16 cellular contexts compared by ENCODE assay signal in the genomic region with DNA sequence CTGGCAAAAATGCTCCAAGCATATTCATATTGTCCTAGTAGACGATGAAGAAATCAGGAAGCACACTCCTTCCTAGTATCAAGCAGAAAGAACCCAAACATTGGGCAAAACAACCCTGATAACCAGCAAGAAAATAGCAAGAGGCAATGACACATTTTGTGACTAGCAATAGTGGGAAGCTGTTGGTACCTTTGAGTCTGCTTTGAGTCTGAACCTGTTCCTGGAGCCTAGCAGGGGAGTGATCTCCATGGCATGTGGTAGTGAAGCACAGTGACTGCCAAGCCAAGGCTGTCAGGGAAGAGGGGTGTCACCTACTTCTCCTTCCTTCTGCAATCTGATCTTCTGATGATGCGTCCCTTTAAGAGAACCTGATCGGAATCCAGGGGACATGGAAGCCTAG.
"Had no signal": no experiment of that assay in that cellular context is flagged by ENCODE, and none has a peak within 500 bp of the region (broad histone marks: within the 10 kb centered on the region; RNA-seq: fewer than 3 reads in every experiment).

No MANE protein-coding gene starts in this region.

- H3K4me3 Mint-ChIP-seq: activated CD4-positive, alpha-beta memory T cell treated with anti-CD3 and anti-CD28 coated beads, Interleukin-2, amount 10 ng/mL, durations not matched to agents 7 days and 5 days; activated T-cell treated with anti-CD3 and anti-CD28 coated beads, Interleukin-2, amount 50 U/mL, for 4 hours; central memory CD8-positive, alpha-beta T cell; nephron had no signal

- H3K4me1 Mint-ChIP-seq: nephron had no signal

- H3K4me1 ChIP-seq: ascending aorta, lower lobe of right lung, upper lobe of left lung had no signal

- H3K36me3 ChIP-seq: ascending aorta, lower lobe of right lung, upper lobe of left lung had no signal

- H3K27me3 ChIP-seq: ascending aorta, testis, upper lobe of left lung had no signal

- ATAC-seq: activated T-cell treated with anti-CD3 and anti-CD28 coated beads, Interleukin-2, amount 50 U/mL, for 4 hours; lower lobe of right lung; sciatic nerve; SK-N-SH treated with all-trans-retinoic acid at 6 μM for 48 hours; T-cell had no signal

- H3K4me3 ChIP-seq: ascending aorta, coronary artery, lower lobe of right lung, smooth muscle cell, testis, upper lobe of left lung had no signal

- H3K4me2 ChIP-seq: smooth muscle cell had no signal

- H3K27me3 Mint-ChIP-seq: activated CD4-positive, alpha-beta memory T cell treated with anti-CD3 and anti-CD28 coated beads, Interleukin-2, amount 10 ng/mL, durations not matched to agents 7 days and 5 days; central memory CD8-positive, alpha-beta T cell; T-cell had no signal

- H3K9me3 ChIP-seq: ascending aorta, lower lobe of right lung, testis, upper lobe of left lung had no signal

- H3K27ac ChIP-seq: ascending aorta, coronary artery, lower lobe of right lung, testis, upper lobe of left lung had no signal

- H3K27ac Mint-ChIP-seq: activated CD4-positive, alpha-beta memory T cell treated with anti-CD3 and anti-CD28 coated beads, Interleukin-2, amount 10 ng/mL, durations not matched to agents 7 days and 5 days; nephron had no signal

- DNase-seq: activated CD4-positive, alpha-beta memory T cell treated with anti-CD3 and anti-CD28 coated beads, Interleukin-2, amount 10 ng/mL, durations not matched to agents 7 days and 5 days; activated gamma-delta T cell; activated T-cell treated with anti-CD3 and anti-CD28 coated beads, Interleukin-2, amount 50 U/mL, for 4 hours; hypothalamus; lower lobe of right lung; stimulated activated CD4-positive, alpha-beta T cell treated with anti-CD3 and anti-CD28 coated beads, Interleukin-4, amount 100 ng/mL, for 1 hour; T-cell; testis; upper lobe of left lung had no signal

- H3K9me3 Mint-ChIP-seq: activated CD4-positive, alpha-beta memory T cell treated with anti-CD3 and anti-CD28 coated beads, Interleukin-2, amount 10 ng/mL, durations not matched to agents 7 days and 5 days; activated T-cell treated with anti-CD3 and anti-CD28 coated beads, Interleukin-2, amount 50 U/mL, for 4 hours; central memory CD8-positive, alpha-beta T cell had no signal

- H3K36me3 Mint-ChIP-seq: T-cell had no signal
